ENCODE assay signal across 1 cellular context in the genomic region with DNA sequence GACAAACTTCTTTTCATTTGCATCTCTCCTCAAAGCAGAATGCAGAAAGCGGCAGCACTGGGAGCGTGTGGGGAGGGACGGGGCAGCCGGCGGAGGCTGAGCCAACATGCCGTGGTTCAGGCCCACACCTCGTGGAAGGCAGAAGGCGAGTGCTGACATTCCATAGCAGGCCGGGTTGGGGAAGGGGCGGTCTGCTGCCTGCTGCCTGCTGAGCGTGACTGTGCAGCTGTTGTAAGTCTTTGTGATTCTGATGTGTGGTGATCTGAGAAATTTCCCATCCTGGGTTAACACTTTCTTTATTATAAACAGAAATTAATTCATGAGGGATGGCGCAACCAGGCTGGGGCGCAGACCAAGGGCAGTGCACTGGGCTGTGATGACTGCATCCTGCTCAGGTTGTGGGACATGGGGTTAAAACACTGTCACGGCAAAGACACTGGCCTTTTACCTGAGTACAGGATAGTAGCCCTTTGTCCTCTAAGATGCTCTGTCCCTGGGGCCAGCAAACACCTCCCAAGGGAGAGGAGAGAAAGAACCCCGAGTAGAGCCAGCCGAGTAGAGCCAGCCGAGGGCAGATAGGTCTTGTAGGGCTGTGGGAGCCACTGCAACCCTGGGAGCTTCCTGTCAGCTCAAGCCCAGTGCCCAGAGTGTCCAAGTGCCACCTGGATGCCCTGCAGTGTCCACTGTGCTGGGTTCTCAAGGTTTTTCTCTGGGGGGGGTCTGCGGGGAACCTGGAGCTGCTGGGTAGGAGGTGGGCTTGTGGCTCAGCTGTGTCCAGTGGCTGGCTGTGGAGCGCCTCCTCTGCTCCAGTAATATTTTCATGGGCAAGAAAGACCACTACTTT.
TF ChIP-seq lines count a peak whose summit lies in the region.

No MANE protein-coding gene starts in this region.

TF ChIP-seq in H1, 55 proteins besides CTCF, POLR2A, EP300 and RAD21:
- TF ChIP-seq SP4 (IDR thresholded peaks at IDR 0.05; ENCODE audit: low read length): no peak
- no peak for TF ChIP-seq BCL11A (IDR thresholded peaks at IDR 0.05; ENCODE audit: low read depth in 2 of 2, low read length in 2 of 2)
- no peak for TF ChIP-seq SAP30 (IDR thresholded peaks at IDR 0.05; ENCODE audit: insufficient read depth, insufficient replicate concordance, low read length)
- TF ChIP-seq RFX5 (IDR thresholded peaks at IDR 0.05; ENCODE audit: borderline replicate concordance, low read depth, low read length): no peak
- 0 out of 2 replicates have a peak, but pooled peaks have one; percentile 16 for TF ChIP-seq CREB1 (IDR thresholded peaks at IDR 0.05)
- peak; percentile 46 for TF ChIP-seq ASH2L (IDR thresholded peaks at IDR 0.05; ENCODE audit: low read length)
- no peak for TF ChIP-seq KDM5A (IDR thresholded peaks at IDR 0.05; ENCODE audit: low read length)
- TF ChIP-seq POLR2AphosphoS5 (IDR thresholded peaks at IDR 0.05; ENCODE audit: low read depth, low read length): peak; percentile 60; the same call in 1 of the 2 replicates
- TF ChIP-seq MAFK (IDR thresholded peaks at IDR 0.05; ENCODE audit: low read depth, low read length): no peak
- TF ChIP-seq EGR1 (IDR thresholded peaks at IDR 0.05; ENCODE audit: borderline replicate concordance, low read depth, low read length): no peak
- TF ChIP-seq CEBPB (IDR thresholded peaks at IDR 0.05; ENCODE audit: low read depth, low read length): peak; percentile 84
- no peak for TF ChIP-seq HDAC6 (IDR thresholded peaks at IDR 0.05; ENCODE audit: low read depth, low read length)
- TF ChIP-seq KDM4A (IDR thresholded peaks at IDR 0.05; ENCODE audit: low read depth, low read length, severe bottlenecking): no peak
- no peak for TF ChIP-seq TAF1 (IDR thresholded peaks at IDR 0.05; ENCODE audit: low read depth, low read length)
- TF ChIP-seq RXRA (IDR thresholded peaks at IDR 0.05; ENCODE audit: insufficient read depth, low read depth, low read length): no peak
- TF ChIP-seq CHD2 (IDR thresholded peaks at IDR 0.05; ENCODE audit: low read length): 0 out of 2 replicates have a peak, but pooled peaks have one; percentile 29
- no peak for TF ChIP-seq TAF7 (optimal IDR thresholded peaks at IDR 0.05; ENCODE audit: borderline replicate concordance, low read depth, low read length)
- TF ChIP-seq, protein P1, sequence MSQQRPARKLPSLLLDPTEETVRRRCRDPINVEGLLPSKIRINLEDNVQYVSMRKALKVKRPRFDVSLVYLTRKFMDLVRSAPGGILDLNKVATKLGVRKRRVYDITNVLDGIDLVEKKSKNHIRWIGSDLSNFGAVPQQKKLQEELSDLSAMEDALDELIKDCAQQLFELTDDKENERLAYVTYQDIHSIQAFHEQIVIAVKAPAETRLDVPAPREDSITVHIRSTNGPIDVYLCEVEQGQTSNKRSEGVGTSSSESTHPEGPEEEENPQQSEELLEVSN (IDR thresholded peaks at IDR 0.05): peak; percentile 79
- no peak for TF ChIP-seq CTBP2 (IDR thresholded peaks at IDR 0.05; ENCODE audit: borderline replicate concordance, insufficient read depth, insufficient read length, low read length)
- TF ChIP-seq, protein P2, sequence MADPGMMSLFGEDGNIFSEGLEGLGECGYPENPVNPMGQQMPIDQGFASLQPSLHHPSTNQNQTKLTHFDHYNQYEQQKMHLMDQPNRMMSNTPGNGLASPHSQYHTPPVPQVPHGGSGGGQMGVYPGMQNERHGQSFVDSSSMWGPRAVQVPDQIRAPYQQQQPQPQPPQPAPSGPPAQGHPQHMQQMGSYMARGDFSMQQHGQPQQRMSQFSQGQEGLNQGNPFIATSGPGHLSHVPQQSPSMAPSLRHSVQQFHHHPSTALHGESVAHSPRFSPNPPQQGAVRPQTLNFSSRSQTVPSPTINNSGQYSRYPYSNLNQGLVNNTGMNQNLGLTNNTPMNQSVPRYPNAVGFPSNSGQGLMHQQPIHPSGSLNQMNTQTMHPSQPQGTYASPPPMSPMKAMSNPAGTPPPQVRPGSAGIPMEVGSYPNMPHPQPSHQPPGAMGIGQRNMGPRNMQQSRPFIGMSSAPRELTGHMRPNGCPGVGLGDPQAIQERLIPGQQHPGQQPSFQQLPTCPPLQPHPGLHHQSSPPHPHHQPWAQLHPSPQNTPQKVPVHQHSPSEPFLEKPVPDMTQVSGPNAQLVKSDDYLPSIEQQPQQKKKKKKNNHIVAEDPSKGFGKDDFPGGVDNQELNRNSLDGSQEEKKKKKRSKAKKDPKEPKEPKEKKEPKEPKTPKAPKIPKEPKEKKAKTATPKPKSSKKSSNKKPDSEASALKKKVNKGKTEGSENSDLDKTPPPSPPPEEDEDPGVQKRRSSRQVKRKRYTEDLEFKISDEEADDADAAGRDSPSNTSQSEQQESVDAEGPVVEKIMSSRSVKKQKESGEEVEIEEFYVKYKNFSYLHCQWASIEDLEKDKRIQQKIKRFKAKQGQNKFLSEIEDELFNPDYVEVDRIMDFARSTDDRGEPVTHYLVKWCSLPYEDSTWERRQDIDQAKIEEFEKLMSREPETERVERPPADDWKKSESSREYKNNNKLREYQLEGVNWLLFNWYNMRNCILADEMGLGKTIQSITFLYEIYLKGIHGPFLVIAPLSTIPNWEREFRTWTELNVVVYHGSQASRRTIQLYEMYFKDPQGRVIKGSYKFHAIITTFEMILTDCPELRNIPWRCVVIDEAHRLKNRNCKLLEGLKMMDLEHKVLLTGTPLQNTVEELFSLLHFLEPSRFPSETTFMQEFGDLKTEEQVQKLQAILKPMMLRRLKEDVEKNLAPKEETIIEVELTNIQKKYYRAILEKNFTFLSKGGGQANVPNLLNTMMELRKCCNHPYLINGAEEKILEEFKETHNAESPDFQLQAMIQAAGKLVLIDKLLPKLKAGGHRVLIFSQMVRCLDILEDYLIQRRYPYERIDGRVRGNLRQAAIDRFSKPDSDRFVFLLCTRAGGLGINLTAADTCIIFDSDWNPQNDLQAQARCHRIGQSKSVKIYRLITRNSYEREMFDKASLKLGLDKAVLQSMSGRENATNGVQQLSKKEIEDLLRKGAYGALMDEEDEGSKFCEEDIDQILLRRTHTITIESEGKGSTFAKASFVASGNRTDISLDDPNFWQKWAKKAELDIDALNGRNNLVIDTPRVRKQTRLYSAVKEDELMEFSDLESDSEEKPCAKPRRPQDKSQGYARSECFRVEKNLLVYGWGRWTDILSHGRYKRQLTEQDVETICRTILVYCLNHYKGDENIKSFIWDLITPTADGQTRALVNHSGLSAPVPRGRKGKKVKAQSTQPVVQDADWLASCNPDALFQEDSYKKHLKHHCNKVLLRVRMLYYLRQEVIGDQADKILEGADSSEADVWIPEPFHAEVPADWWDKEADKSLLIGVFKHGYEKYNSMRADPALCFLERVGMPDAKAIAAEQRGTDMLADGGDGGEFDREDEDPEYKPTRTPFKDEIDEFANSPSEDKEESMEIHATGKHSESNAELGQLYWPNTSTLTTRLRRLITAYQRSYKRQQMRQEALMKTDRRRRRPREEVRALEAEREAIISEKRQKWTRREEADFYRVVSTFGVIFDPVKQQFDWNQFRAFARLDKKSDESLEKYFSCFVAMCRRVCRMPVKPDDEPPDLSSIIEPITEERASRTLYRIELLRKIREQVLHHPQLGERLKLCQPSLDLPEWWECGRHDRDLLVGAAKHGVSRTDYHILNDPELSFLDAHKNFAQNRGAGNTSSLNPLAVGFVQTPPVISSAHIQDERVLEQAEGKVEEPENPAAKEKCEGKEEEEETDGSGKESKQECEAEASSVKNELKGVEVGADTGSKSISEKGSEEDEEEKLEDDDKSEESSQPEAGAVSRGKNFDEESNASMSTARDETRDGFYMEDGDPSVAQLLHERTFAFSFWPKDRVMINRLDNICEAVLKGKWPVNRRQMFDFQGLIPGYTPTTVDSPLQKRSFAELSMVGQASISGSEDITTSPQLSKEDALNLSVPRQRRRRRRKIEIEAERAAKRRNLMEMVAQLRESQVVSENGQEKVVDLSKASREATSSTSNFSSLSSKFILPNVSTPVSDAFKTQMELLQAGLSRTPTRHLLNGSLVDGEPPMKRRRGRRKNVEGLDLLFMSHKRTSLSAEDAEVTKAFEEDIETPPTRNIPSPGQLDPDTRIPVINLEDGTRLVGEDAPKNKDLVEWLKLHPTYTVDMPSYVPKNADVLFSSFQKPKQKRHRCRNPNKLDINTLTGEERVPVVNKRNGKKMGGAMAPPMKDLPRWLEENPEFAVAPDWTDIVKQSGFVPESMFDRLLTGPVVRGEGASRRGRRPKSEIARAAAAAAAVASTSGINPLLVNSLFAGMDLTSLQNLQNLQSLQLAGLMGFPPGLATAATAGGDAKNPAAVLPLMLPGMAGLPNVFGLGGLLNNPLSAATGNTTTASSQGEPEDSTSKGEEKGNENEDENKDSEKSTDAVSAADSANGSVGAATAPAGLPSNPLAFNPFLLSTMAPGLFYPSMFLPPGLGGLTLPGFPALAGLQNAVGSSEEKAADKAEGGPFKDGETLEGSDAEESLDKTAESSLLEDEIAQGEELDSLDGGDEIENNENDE (IDR thresholded peaks at IDR 0.05; ENCODE audit: insufficient replicate concordance, low read length): no peak
- peak; percentile 87 for TF ChIP-seq TEAD4 (IDR thresholded peaks at IDR 0.05; ENCODE audit: low read depth, low read length)
- TF ChIP-seq SRF (IDR thresholded peaks at IDR 0.05; ENCODE audit: low read depth, low read length): no peak
- no peak for TF ChIP-seq POU5F1 (IDR thresholded peaks at IDR 0.05; ENCODE audit: low read depth, low read length)
- TF ChIP-seq TCF12 (IDR thresholded peaks at IDR 0.05; ENCODE audit: low read depth, low read length): 0 out of 2 replicates have a peak, but pooled peaks have one; percentile 46
- TF ChIP-seq, protein P3, sequence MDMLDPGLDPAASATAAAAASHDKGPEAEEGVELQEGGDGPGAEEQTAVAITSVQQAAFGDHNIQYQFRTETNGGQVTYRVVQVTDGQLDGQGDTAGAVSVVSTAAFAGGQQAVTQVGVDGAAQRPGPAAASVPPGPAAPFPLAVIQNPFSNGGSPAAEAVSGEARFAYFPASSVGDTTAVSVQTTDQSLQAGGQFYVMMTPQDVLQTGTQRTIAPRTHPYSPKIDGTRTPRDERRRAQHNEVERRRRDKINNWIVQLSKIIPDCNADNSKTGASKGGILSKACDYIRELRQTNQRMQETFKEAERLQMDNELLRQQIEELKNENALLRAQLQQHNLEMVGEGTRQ (IDR thresholded peaks at IDR 0.05; ENCODE audit: low read length): no peak
- TF ChIP-seq NANOG (IDR thresholded peaks at IDR 0.05; ENCODE audit: insufficient read depth, low read depth, low read length, poor library complexity, severe bottlenecking): peak; percentile 88
- no peak for TF ChIP-seq RBBP5 (IDR thresholded peaks at IDR 0.05; ENCODE audit: borderline replicate concordance, low read depth, low read length)
- TF ChIP-seq, protein P4, sequence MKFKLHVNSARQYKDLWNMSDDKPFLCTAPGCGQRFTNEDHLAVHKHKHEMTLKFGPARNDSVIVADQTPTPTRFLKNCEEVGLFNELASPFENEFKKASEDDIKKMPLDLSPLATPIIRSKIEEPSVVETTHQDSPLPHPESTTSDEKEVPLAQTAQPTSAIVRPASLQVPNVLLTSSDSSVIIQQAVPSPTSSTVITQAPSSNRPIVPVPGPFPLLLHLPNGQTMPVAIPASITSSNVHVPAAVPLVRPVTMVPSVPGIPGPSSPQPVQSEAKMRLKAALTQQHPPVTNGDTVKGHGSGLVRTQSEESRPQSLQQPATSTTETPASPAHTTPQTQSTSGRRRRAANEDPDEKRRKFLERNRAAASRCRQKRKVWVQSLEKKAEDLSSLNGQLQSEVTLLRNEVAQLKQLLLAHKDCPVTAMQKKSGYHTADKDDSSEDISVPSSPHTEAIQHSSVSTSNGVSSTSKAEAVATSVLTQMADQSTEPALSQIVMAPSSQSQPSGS (IDR thresholded peaks at IDR 0.05; ENCODE audit: low read length): no peak
- no peak; a peak in 1 of 4 replicates for TF ChIP-seq HDAC2 (IDR thresholded peaks at IDR 0.05; ENCODE audit: borderline replicate concordance in 1 of 2, low read depth in 2 of 2, low read length in 2 of 2)
- TF ChIP-seq CBX5 (IDR thresholded peaks at IDR 0.05; ENCODE audit: low read depth, low read length): no peak
- TF ChIP-seq SP2 (IDR thresholded peaks at IDR 0.05; ENCODE audit: low read length): no peak
- no peak for TF ChIP-seq JUND (IDR thresholded peaks at IDR 0.05; ENCODE audit: low read length)
- TF ChIP-seq SP1 (IDR thresholded peaks at IDR 0.05; ENCODE audit: low read depth, low read length): no peak
- no peak for TF ChIP-seq CBX8 (IDR thresholded peaks at IDR 0.05; ENCODE audit: borderline replicate concordance, low read depth, low read length)
- TF ChIP-seq GTF2F1 (IDR thresholded peaks at IDR 0.05; ENCODE audit: borderline replicate concordance, low read depth, low read length): no peak
- peak in 1 of 2 experiments; percentile 58; a peak in 1 of 4 replicates for TF ChIP-seq SIN3A (conservative IDR thresholded peaks at IDR 0.05 in 1 of 2, IDR thresholded peaks at IDR 0.05 in 1 of 2; ENCODE audit: low read depth in 1 of 2, low read length in 2 of 2)
- TF ChIP-seq SUZ12 (IDR thresholded peaks at IDR 0.05; ENCODE audit: low read length): no peak
- no peak for TF ChIP-seq SIX5 (IDR thresholded peaks at IDR 0.05; ENCODE audit: low read depth, low read length)
- TF ChIP-seq, protein P5, sequence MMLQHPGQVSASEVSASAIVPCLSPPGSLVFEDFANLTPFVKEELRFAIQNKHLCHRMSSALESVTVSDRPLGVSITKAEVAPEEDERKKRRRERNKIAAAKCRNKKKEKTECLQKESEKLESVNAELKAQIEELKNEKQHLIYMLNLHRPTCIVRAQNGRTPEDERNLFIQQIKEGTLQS (IDR thresholded peaks at IDR 0.05; ENCODE audit: insufficient read depth, low read depth, low read length): no peak
- TF ChIP-seq KDM1A (IDR thresholded peaks at IDR 0.05; ENCODE audit: borderline replicate concordance, low read length): no peak
- TF ChIP-seq EZH2 (IDR thresholded peaks at IDR 0.05; ENCODE audit: low read depth, low read length, severe bottlenecking): no peak
- TF ChIP-seq RNF2 (IDR thresholded peaks at IDR 0.05; ENCODE audit: borderline replicate concordance, low read depth, low read length, missing control alignments, poor library complexity, severe bottlenecking): no peak
- no peak for TF ChIP-seq NRF1 (IDR thresholded peaks at IDR 0.05; ENCODE audit: low read depth, low read length)
- no peak for TF ChIP-seq BRCA1 (IDR thresholded peaks at IDR 0.05; ENCODE audit: low read depth, low read length)
- no peak for TF ChIP-seq YY1 (IDR thresholded peaks at IDR 0.05; ENCODE audit: low read depth, low read length)
- TF ChIP-seq BACH1 (IDR thresholded peaks at IDR 0.05; ENCODE audit: low read length): peak; percentile 64; the same call in 1 of the 2 replicates
- TF ChIP-seq ZNF274 (IDR thresholded peaks at IDR 0.05; ENCODE audit: borderline replicate concordance, extremely low read depth, low read length): no peak
- TF ChIP-seq TBP (IDR thresholded peaks at IDR 0.05; ENCODE audit: low read depth, low read length): 0 out of 2 replicates have a peak, but pooled peaks have one; percentile 25
- no peak for TF ChIP-seq SIRT6 (IDR thresholded peaks at IDR 0.05; ENCODE audit: low read length)
- no peak for TF ChIP-seq CHD1 (IDR thresholded peaks at IDR 0.05; ENCODE audit: low read depth, low read length)
- no peak for TF ChIP-seq GABPA (IDR thresholded peaks at IDR 0.05; ENCODE audit: borderline replicate concordance, insufficient read depth, low read length)
- TF ChIP-seq, protein P6, sequence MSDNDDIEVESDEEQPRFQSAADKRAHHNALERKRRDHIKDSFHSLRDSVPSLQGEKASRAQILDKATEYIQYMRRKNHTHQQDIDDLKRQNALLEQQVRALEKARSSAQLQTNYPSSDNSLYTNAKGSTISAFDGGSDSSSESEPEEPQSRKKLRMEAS (IDR thresholded peaks at IDR 0.05): peak; percentile 95
- no peak for TF ChIP-seq FOSL1 (IDR thresholded peaks at IDR 0.05; ENCODE audit: insufficient read depth, low read depth, low read length)
- no peak for TF ChIP-seq PHF8 (conservative IDR thresholded peaks at IDR 0.05; ENCODE audit: low read depth, low read length)
- no peak for TF ChIP-seq JUN (IDR thresholded peaks at IDR 0.05; ENCODE audit: low read depth, low read length)
